ENCODE assay signal across 2 cellular contexts in genomic region chr3:46206284-46206683, GRCh38.
TF ChIP-seq lines count a peak whose summit lies in the region.

No MANE protein-coding gene starts in this region.

TF ChIP-seq in GM12878, 131 proteins besides CTCF, POLR2A, EP300 and RAD21:
- no peak for TF ChIP-seq SP1 (IDR thresholded peaks at IDR 0.05; ENCODE audit: low read depth, low read length)
- no peak for TF ChIP-seq ZBTB33 (IDR thresholded peaks at IDR 0.05)
- TF ChIP-seq ZNF207 (IDR thresholded peaks at IDR 0.05; ENCODE audit: borderline replicate concordance): no peak
- no peak for TF ChIP-seq CREB1 (IDR thresholded peaks at IDR 0.05; ENCODE audit: low read depth)
- no peak for TF ChIP-seq BRCA1 (IDR thresholded peaks at IDR 0.05; ENCODE audit: low read depth, low read length)
- no peak for TF ChIP-seq MTA2 (IDR thresholded peaks at IDR 0.05; ENCODE audit: low read depth)
- no peak for TF ChIP-seq FOS (IDR thresholded peaks at IDR 0.05; ENCODE audit: borderline replicate concordance, extremely low read depth, insufficient read length)
- no peak for TF ChIP-seq ELK1 (IDR thresholded peaks at IDR 0.05; ENCODE audit: low read depth, low read length)
- TF ChIP-seq ASH2L (IDR thresholded peaks at IDR 0.05; ENCODE audit: borderline replicate concordance, low read depth): no peak
- TF ChIP-seq RCOR1 (conservative IDR thresholded peaks at IDR 0.05; ENCODE audit: low read depth, low read length): no peak
- TF ChIP-seq ZBTB40 (IDR thresholded peaks at IDR 0.05; ENCODE audit: borderline replicate concordance): no peak

TF ChIP-seq in HepG2, 621 proteins besides CTCF, POLR2A, EP300 and RAD21:
- TF ChIP-seq MAFF (IDR thresholded peaks at IDR 0.05; ENCODE audit: low read depth, low read length) (peak; percentile 51), MAFK (conservative IDR thresholded peaks at IDR 0.05 in 1 of 2, IDR thresholded peaks at IDR 0.05 in 1 of 2; ENCODE audit: low read length in 2 of 2) (peak; percentile 19 to 51; a peak in 2 of 4 replicates), HNF4G (IDR thresholded peaks at IDR 0.05; ENCODE audit: borderline replicate concordance, low read depth, low read length) (no peak), HNF4G (CRISPR knock-in tag; IDR thresholded peaks at IDR 0.05; ENCODE audit: borderline replicate concordance, low read depth) (no peak), ZSCAN21 (CRISPR knock-in tag; IDR thresholded peaks at IDR 0.05; ENCODE audit: borderline replicate concordance) (no peak)
